16 cellular contexts compared by ENCODE assay signal in genomic region chr17:70987867-70988340, GRCh38.
A peak's percentile ranks its signal among the peaks of the same experiment; 100 is the strongest.
DNase-seq lines count a peak whose midpoint lies in the region; ATAC-seq and TF ChIP-seq lines count a peak whose summit lies in the region.
"Had no signal": no experiment of that assay in that cellular context is flagged by ENCODE, and none has a peak within 500 bp of the region (broad histone marks: within the 10 kb centered on the region; RNA-seq: fewer than 3 reads in every experiment).

No MANE protein-coding gene starts in this region.

- no peak overlapping the region for H4K91ac ChIP-seq in H9 (ENCODE audit: insufficient read length, low read depth, low read length)

- H3T11ph ChIP-seq in H9 (ENCODE audit: low read length): no peak overlapping the region

- no peak overlapping the region for H3K4me2 ChIP-seq in H9 (ENCODE audit: insufficient read depth, insufficient read length, low read length)
- H3K4me2 ChIP-seq: BLaER1 treated with 17β-estradiol and CSF1 and Interleukin-3, amounts not matched to agents 10 nM and 100 nM had no signal

- no peaks in the 10 kb centered on the region for H4K20me1 ChIP-seq in H9 (ENCODE audit: control insufficient read depth, insufficient read depth, insufficient read length)
- H4K20me1 ChIP-seq: BLaER1 treated with 17β-estradiol and CSF1 and Interleukin-3, amounts not matched to agents 10 nM and 100 nM had no signal

- H3K27ac ChIP-seq in H9 (ENCODE audit: insufficient read length, low read depth, low read length) (peak overlapping the region; percentile 73), HUES48 (ENCODE audit: low read depth, low read length) (peak overlapping the region; percentile 91), iPS-18a (ENCODE audit: low read length) (peak overlapping the region; percentile 33), breast epithelium (no peak overlapping the region)
- H3K27ac ChIP-seq: BLaER1 treated with 17β-estradiol and CSF1 and Interleukin-3, amounts not matched to agents 10 nM and 100 nM; Peyer's patch; right atrium auricular region; suprapubic skin had no signal

- intact Hi-C loops in breast epithelium (cut with DNase I; ENCODE audit: low total_unique reads): no loop called here

- H3K4me1 Mint-ChIP-seq in H9: peaks cover 27 to 33% of the 10 kb centered on the region in 2 experiments

- no peak overlapping the region; a peak in 1 of 5 replicates for H3K4me3 Mint-ChIP-seq in H9
- H3K4me3 Mint-ChIP-seq: T-helper 2 cell treated with Interferon-gamma antibody and Interleukin-4, amounts not matched to agents 5 μg/mL and 100 μg/mL, for 36 hours had no signal

- H3K23ac ChIP-seq in H9 (ENCODE audit: insufficient read length, low read depth, low read length): no peak overlapping the region

- H3K23me2 ChIP-seq in H9 (ENCODE audit: insufficient read length, low read depth, low read length, poor library complexity, severe bottlenecking): no peaks in the 10 kb centered on the region

- H3K4me1 ChIP-seq in H9 (ENCODE audit: insufficient read depth, low read length): peaks cover 10% of the 10 kb centered on the region; the same call in 1 of the 2 replicates
- peaks cover 35% of the 10 kb centered on the region for H3K4me1 ChIP-seq in HUES48 (ENCODE audit: control insufficient read depth, insufficient read depth, low read length)
- H3K4me1 ChIP-seq in iPS-18a (ENCODE audit: control insufficient read depth, low read depth, low read length): peaks cover 25% of the 10 kb centered on the region
- H3K4me1 ChIP-seq in breast epithelium: no peaks in the 10 kb centered on the region
- H3K4me1 ChIP-seq: BLaER1 treated with 17β-estradiol and CSF1 and Interleukin-3, amounts not matched to agents 10 nM and 100 nM; Peyer's patch; right atrium auricular region; suprapubic skin had no signal

- H3K18ac ChIP-seq in H9 (ENCODE audit: insufficient read length, low read depth, low read length): no peak overlapping the region

- no peak overlapping the region for H4K8ac ChIP-seq in H9 (replicated peaks; ENCODE audit: insufficient read length, low read depth, low read length)

- no peak overlapping the region for H4K5ac ChIP-seq in H9 (ENCODE audit: insufficient read length, low read depth, low read length)

- peaks cover 35% of the 10 kb centered on the region for H3K27me3 Mint-ChIP-seq in H9 (ENCODE audit: low read depth)

- H3K4me3 ChIP-seq in HUES48 (ENCODE audit: low read depth, low read length) (no peak overlapping the region), iPS-18a (ENCODE audit: low read length) (no peak overlapping the region), breast epithelium (no peak overlapping the region)
- H3K4me3 ChIP-seq: BLaER1 treated with 17β-estradiol and CSF1 and Interleukin-3, amounts not matched to agents 10 nM and 100 nM; Peyer's patch; right atrium auricular region; suprapubic skin had no signal

- H3K36me3 ChIP-seq in HUES48 (ENCODE audit: control insufficient read depth, insufficient read depth, low read length) (no peaks in the 10 kb centered on the region), iPS-18a (ENCODE audit: control insufficient read depth, low read depth, low read length) (no peaks in the 10 kb centered on the region), breast epithelium (no peaks in the 10 kb centered on the region)
- H3K36me3 ChIP-seq: BLaER1 treated with 17β-estradiol and CSF1 and Interleukin-3, amounts not matched to agents 10 nM and 100 nM; Peyer's patch; right atrium auricular region; suprapubic skin had no signal

- no peak overlapping the region for H2BK12ac ChIP-seq in H9 (ENCODE audit: insufficient read length, low read depth, low read length)

- H3K4ac ChIP-seq in H9 (ENCODE audit: low read depth, low read length): no peak overlapping the region

- no peak overlapping the region for H2BK120ac ChIP-seq in H9 (ENCODE audit: low read depth, low read length, poor library complexity, severe bottlenecking)

- H3K27me3 ChIP-seq in H9 (ENCODE audit: insufficient read depth, low read length): no peaks in the 10 kb centered on the region
- no peaks in the 10 kb centered on the region for H3K27me3 ChIP-seq in HUES48 (ENCODE audit: control insufficient read depth, insufficient read depth, low read length)
- no peaks in the 10 kb centered on the region for H3K27me3 ChIP-seq in iPS-18a (ENCODE audit: control insufficient read depth, insufficient read depth, low read length)
- no peaks in the 10 kb centered on the region for H3K27me3 ChIP-seq in breast epithelium
- H3K27me3 ChIP-seq: BLaER1 treated with 17β-estradiol and CSF1 and Interleukin-3, amounts not matched to agents 10 nM and 100 nM; Peyer's patch; right atrium auricular region; suprapubic skin had no signal

- ATAC-seq in GM18868 (IDR thresholded peaks at IDR 0.05; ENCODE audit: unreplicated experiment): peak; percentile 78
- ATAC-seq in HG03025 (IDR thresholded peaks at IDR 0.05; ENCODE audit: low FRiP score, unreplicated experiment): no peak

- H3K79me1 ChIP-seq in H9 (ENCODE audit: insufficient read depth, low read depth, low read length, poor library complexity, severe bottlenecking): no peaks in the 10 kb centered on the region

- no peak overlapping the region for H2BK20ac ChIP-seq in H9 (ENCODE audit: low read depth, low read length, poor library complexity, severe bottlenecking)

- peak overlapping the region; percentile 65 to 96 (median 88); a peak in 5 of 7 replicates for H3K27ac Mint-ChIP-seq in H9
- H3K27ac Mint-ChIP-seq: T-helper 2 cell treated with Interferon-gamma antibody and Interleukin-4, amounts not matched to agents 5 μg/mL and 100 μg/mL, for 36 hours had no signal

- DNase-seq in H9 (peak; percentile 71), HUDEP-2 (lab: John Stamatoyannopoulos, UW; ENCODE audit: unreplicated experiment in 76 of 76) (no peak), breast epithelium (ENCODE audit: low spot score in 2 of 2) (no peak)
- DNase-seq in stimulated activated CD4-positive, alpha-beta T cell treated with anti-CD3 and anti-CD28 coated beads, Interleukin-2, amount 100 ng/mL, for 48 hours: no peak
- DNase-seq: activated naive CD4-positive, alpha-beta T cell treated with anti-CD3 and anti-CD28 coated beads, Interleukin-2, amount 50 U/mL, for 16 hours; islet precursor cell; NCI-H2081; Peyer's patch had no signal

- H3K36me3 Mint-ChIP-seq in H9 (ENCODE audit: insufficient read depth in 1 of 3, low read depth in 3 of 3): peaks cover 31 to 45% (median 44%) of the 10 kb centered on the region in 3 experiments

- H3K79me2 ChIP-seq in H9 (ENCODE audit: insufficient read depth, low read length): no peaks in the 10 kb centered on the region

- peaks cover 42 to 48% of the 10 kb centered on the region in 2 experiments for H3K9me3 Mint-ChIP-seq in H9

- TF ChIP-seq POLR2A in breast epithelium (IDR thresholded peaks at IDR 0.05): no peak

- H2BK15ac ChIP-seq in H9 (ENCODE audit: low read depth, low read length): no peak overlapping the region

- H3K9me3 ChIP-seq in H9 (ENCODE audit: control insufficient read depth, low read depth, low read length) (peaks cover 15% of the 10 kb centered on the region), HUES48 (ENCODE audit: control insufficient read depth, insufficient read depth, low read length) (peaks cover 34% of the 10 kb centered on the region), iPS-18a (ENCODE audit: control insufficient read depth, low read depth, low read length) (peaks cover 13% of the 10 kb centered on the region), breast epithelium (peaks cover 15 to 20% of the 10 kb centered on the region in 2 donors)

- no peak overlapping the region for H2BK5ac ChIP-seq in H9 (ENCODE audit: insufficient read length, low read length)

- no peak overlapping the region for H2AK5ac ChIP-seq in H9 (ENCODE audit: insufficient read length, low read length)

- no peak overlapping the region for H2AFZ ChIP-seq in H9 (ENCODE audit: low read length)

- H3K14ac ChIP-seq in H9 (ENCODE audit: insufficient read depth, low read length): no peak overlapping the region

- WGBS in H9 (ENCODE audit: extremely low coverage, insufficient read length, low lambda C conversion rate): no CpG with 5 or more reads among the region's 4 CpGs

- H3K56ac ChIP-seq in H9 (ENCODE audit: insufficient read length, low read depth, low read length): no peak overlapping the region

- no peak for TF ChIP-seq CTCF in H9 (conservative IDR thresholded peaks at IDR 0.05)
- TF ChIP-seq CTCF in breast epithelium (IDR thresholded peaks at IDR 0.05): no peak

- H3K9ac ChIP-seq in H9 (ENCODE audit: extremely low read depth, insufficient read length, low read length) (no peak overlapping the region), HUES48 (ENCODE audit: low read depth, low read length) (0 out of 2 replicates have a peak overlapping the region, but pooled peaks have one; percentile 3), iPS-18a (ENCODE audit: low read length) (peak overlapping the region; percentile 2)
- H3K9ac ChIP-seq: BLaER1 treated with 17β-estradiol and CSF1 and Interleukin-3, amounts not matched to agents 10 nM and 100 nM had no signal

Comparison
In these comparisons a context has a peak if more than half of its experiments do, and no peak if none do; other contexts are left out.
1. H3K27ac ChIP-seq: peak in H9 (single experiment), HUES48 (single experiment) and iPS-18a (single experiment); none in breast epithelium (0 of 2).